ENCODE assay signal across 8 cellular contexts in genomic region chr4:80266902-80267380, GRCh38. TPM values are rescaled to one million over a fixed set of nuclear protein-coding genes. Genes with fewer than 3 reads are reported as not detected.
DNase-seq lines count a peak whose midpoint lies in the region; ATAC-seq lines count a peak whose summit lies in the region.

No MANE protein-coding gene starts in this region.

- peak; percentile 47 for DNase-seq in Daoy (ENCODE audit: low read depth)
- peak; percentile 39 for DNase-seq in HS-27A (ENCODE audit: low read depth)
- DNase-seq in stimulated activated naive B cell treated with anti-CD40 and anti-IgM and Interleukin-4, amounts not matched to agents 10 μg/mL and 1 μg/mL and 100 μg/mL, for 72 hours, result peak; percentile 4

- peak; percentile 49 to 50 for ATAC-seq in stimulated activated naive B cell treated with anti-CD40 and anti-IgM and Interleukin-4, amounts not matched to agents 10 μg/mL and 1 μg/mL and 100 μg/mL, for 72 hours (replicated peaks)
- ATAC-seq in GM18517 (IDR thresholded peaks at IDR 0.05; ENCODE audit: unreplicated experiment) (no peak), GM19467 (IDR thresholded peaks at IDR 0.05; ENCODE audit: unreplicated experiment) (no peak), HG02852 (IDR thresholded peaks at IDR 0.05; ENCODE audit: unreplicated experiment) (no peak)

- H3K9me3 Mint-ChIP-seq in activated naive CD8-positive, alpha-beta T cell (ENCODE audit: low read depth), result no peaks in the 10 kb centered on the region
- H3K9me3 Mint-ChIP-seq in stimulated activated naive B cell treated with anti-CD40 and anti-IgM and Interleukin-4, amounts not matched to agents 10 μg/mL and 1 μg/mL and 100 μg/mL, for 72 hours, result no peaks in the 10 kb centered on the region

- peak overlapping the region; percentile 30 for H3K4me3 ChIP-seq in iPS-11a (ENCODE audit: low read depth, low read length)

- no peak overlapping the region for H3K27ac Mint-ChIP-seq in activated naive CD8-positive, alpha-beta T cell
- peak overlapping the region; percentile 85 for H3K27ac Mint-ChIP-seq in stimulated activated naive B cell treated with anti-CD40 and anti-IgM and Interleukin-4, amounts not matched to agents 10 μg/mL and 1 μg/mL and 100 μg/mL, for 72 hours

- H3K27me3 Mint-ChIP-seq in activated naive CD8-positive, alpha-beta T cell, result peaks cover 53% of the 10 kb centered on the region
- H3K27me3 Mint-ChIP-seq in stimulated activated naive B cell treated with anti-CD40 and anti-IgM and Interleukin-4, amounts not matched to agents 10 μg/mL and 1 μg/mL and 100 μg/mL, for 72 hours, result peaks cover 76 to 77% of the 10 kb centered on the region in 2 donors

- peak overlapping the region; percentile 88 for H3K4me3 Mint-ChIP-seq in activated naive CD8-positive, alpha-beta T cell
- peak overlapping the region; percentile 85 to 90 for H3K4me3 Mint-ChIP-seq in stimulated activated naive B cell treated with anti-CD40 and anti-IgM and Interleukin-4, amounts not matched to agents 10 μg/mL and 1 μg/mL and 100 μg/mL, for 72 hours

- H3K4me1 Mint-ChIP-seq in activated naive CD8-positive, alpha-beta T cell (ENCODE audit: low read depth), result peaks cover 40% of the 10 kb centered on the region
- peaks cover 36 to 57% of the 10 kb centered on the region in 2 donors for H3K4me1 Mint-ChIP-seq in stimulated activated naive B cell treated with anti-CD40 and anti-IgM and Interleukin-4, amounts not matched to agents 10 μg/mL and 1 μg/mL and 100 μg/mL, for 72 hours

- H3K36me3 Mint-ChIP-seq in activated naive CD8-positive, alpha-beta T cell, result no peaks in the 10 kb centered on the region
- no peaks in the 10 kb centered on the region for H3K36me3 Mint-ChIP-seq in stimulated activated naive B cell treated with anti-CD40 and anti-IgM and Interleukin-4, amounts not matched to agents 10 μg/mL and 1 μg/mL and 100 μg/mL, for 72 hours

RNA-seq across cellular contexts. Expression of gene FGF5, which starts 0.5 kb away (rescaled TPM):
- total RNA-seq in Daoy (2014; rRNA removed; shearing (Covaris generic)), result 0.23 and 0.42 TPM in 2 replicates

Comparison
In these comparisons a context has a peak if more than half of its experiments do, and no peak if none do; other contexts are left out.
1. ATAC-seq: peak in stimulated activated naive B cell treated with anti-CD40 and anti-IgM and Interleukin-4, amounts not matched to agents 10 μg/mL and 1 μg/mL and 100 μg/mL, for 72 hours (2 of 2); none in GM18517 (single experiment), GM19467 (single experiment) and HG02852 (single experiment).
2. Peak in every context shown above with its lines, with median percentiles within 50 percentile points of each other: DNase-seq.